Comparison of ENCODE assay signal across 17 cellular contexts in genomic region chr3:62226601-62227339, GRCh38.
"Had no signal": no experiment of that assay in that cellular context is flagged by ENCODE, and none has a peak within 500 bp of the region (broad histone marks: within the 10 kb centered on the region; RNA-seq: fewer than 3 reads in every experiment).

No MANE protein-coding gene starts in this region.

- DNase-seq: activated CD4-positive, alpha-beta T cell treated with anti-CD3 and anti-CD28 coated beads, Interleukin-2, amount 50 U/mL, for 1 hour; activated CD8-positive, alpha-beta memory T cell treated with anti-CD3 and anti-CD28 coated beads for 24 hours; activated naive CD4-positive, alpha-beta T cell; activated naive CD8-positive, alpha-beta T cell treated with anti-CD3 and anti-CD28 coated beads, Interleukin-2, amount 10 ng/mL, durations not matched to agents 7 days and 5 days; anterior cingulate cortex; brain microvascular endothelial cell; effector memory CD8-positive, alpha-beta T cell; gastrocnemius medialis; naive B cell; ovary; stimulated activated CD4-positive, alpha-beta T cell treated with anti-CD3 and anti-CD28 coated beads, Interleukin-12 subunit alpha, Interleukin-12 subunit beta, amount 100 ng/mL, for 4 hours; stimulated activated CD4-positive, alpha-beta T cell treated with anti-CD3 and anti-CD28 coated beads, Interleukin-2, amount 100 ng/mL, for 24 hours; stomach had no signal

- ATAC-seq: effector memory CD8-positive, alpha-beta T cell; gastrocnemius medialis had no signal

- H3K4me1 ChIP-seq: gastrocnemius medialis, stomach had no signal

- H3K9ac ChIP-seq: neural progenitor cell had no signal

- H3K27ac Mint-ChIP-seq: activated naive CD8-positive, alpha-beta T cell treated with anti-CD3 and anti-CD28 coated beads, Interleukin-2, amount 10 ng/mL, durations not matched to agents 7 days and 5 days; effector memory CD8-positive, alpha-beta T cell; neural progenitor cell had no signal

- H3K27me3 ChIP-seq: brain microvascular endothelial cell, gastrocnemius medialis, neural progenitor cell, ovary, stomach had no signal

- H3K27ac ChIP-seq: brain microvascular endothelial cell, epithelial cell of prostate, gastrocnemius medialis, neural progenitor cell, ovary, stomach, thoracic aorta had no signal

- H3K9me3 Mint-ChIP-seq: activated naive CD8-positive, alpha-beta T cell treated with anti-CD3 and anti-CD28 coated beads, Interleukin-2, amount 10 ng/mL, durations not matched to agents 7 days and 5 days; neural progenitor cell had no signal

- H3K9me3 ChIP-seq: gastrocnemius medialis, ovary, stomach, thoracic aorta had no signal

- H3K36me3 Mint-ChIP-seq: activated naive CD8-positive, alpha-beta T cell treated with anti-CD3 and anti-CD28 coated beads, Interleukin-2, amount 10 ng/mL, durations not matched to agents 7 days and 5 days; naive B cell had no signal

- H3K4me3 Mint-ChIP-seq: activated naive CD8-positive, alpha-beta T cell treated with anti-CD3 and anti-CD28 coated beads, Interleukin-2, amount 10 ng/mL, durations not matched to agents 7 days and 5 days; effector memory CD8-positive, alpha-beta T cell; naive B cell; neural progenitor cell had no signal

- H2AFZ ChIP-seq: neural progenitor cell had no signal

- FAIRE-seq: islet of Langerhans had no signal

- H3K4me3 ChIP-seq: gastrocnemius medialis, neural progenitor cell, ovary, stomach, thoracic aorta had no signal

- H3K27me3 Mint-ChIP-seq: effector memory CD8-positive, alpha-beta T cell had no signal

- H3K36me3 ChIP-seq: brain microvascular endothelial cell, neural progenitor cell, ovary, thoracic aorta had no signal

- H3K4me1 Mint-ChIP-seq: activated naive CD8-positive, alpha-beta T cell treated with anti-CD3 and anti-CD28 coated beads, Interleukin-2, amount 10 ng/mL, durations not matched to agents 7 days and 5 days; naive B cell had no signal

- H3K4me2 ChIP-seq: neural progenitor cell had no signal
